Comparison of ENCODE assay signal across 15 cellular contexts in the genomic region with DNA sequence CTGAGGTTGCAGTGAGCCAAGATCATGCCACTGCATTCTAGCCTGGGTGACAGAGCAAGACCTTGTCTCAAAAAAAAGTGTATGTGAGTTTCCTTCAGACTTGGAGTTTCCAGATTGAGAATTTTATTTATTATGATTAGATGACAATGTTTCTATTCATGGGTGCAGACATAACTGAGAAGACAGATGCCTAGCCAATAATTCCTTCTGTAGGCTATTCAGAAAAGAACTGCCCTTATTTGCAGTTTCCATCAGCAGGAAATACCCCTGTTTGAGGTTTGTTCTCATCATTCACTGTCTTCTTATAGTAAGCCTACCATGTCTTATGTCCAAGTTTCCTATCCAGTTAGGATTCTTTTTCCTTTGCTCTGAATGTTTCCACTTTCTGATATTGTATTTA.
DNase-seq lines count a peak whose midpoint lies in the region; ATAC-seq and TF ChIP-seq lines count a peak whose summit lies in the region.
"Had no signal": no experiment of that assay in that cellular context is flagged by ENCODE, and none has a peak within 500 bp of the region (broad histone marks: within the 10 kb centered on the region; RNA-seq: fewer than 3 reads in every experiment).

No MANE protein-coding gene starts in this region.

- in situ Hi-C loops in IMR-90 (cut with MboI; ENCODE audit: low sequenced_read_pairs): loop anchor here (10.0 kb wide), 1 partner anchor 496 kb away; no protein-coding TSS in a partner anchor
- in situ Hi-C loops in transverse colon (cut with MboI; ENCODE audit: low pct_ligation_motif_present in 1 of 4, low pct_unique_long_range_greater_than_20kb in 1 of 4, low sequenced_read_pairs in 3 of 4): no loop called here

- H4K91ac ChIP-seq in IMR-90 (ENCODE audit: insufficient read depth, low read depth, low read length): no peak overlapping the region

- no peak overlapping the region for H4K5ac ChIP-seq in IMR-90 (ENCODE audit: low read depth, low read length)

- peaks cover 18% of the 10 kb centered on the region for H3K4me1 ChIP-seq in IMR-90 (ENCODE audit: control insufficient read depth, insufficient read depth, low read length)
- peaks cover 0 to 5% (median 0%) of the 10 kb centered on the region in 4 donors for H3K4me1 ChIP-seq in transverse colon
- H3K4me1 ChIP-seq: Caco-2 had no signal

- H3K9ac ChIP-seq in IMR-90 (ENCODE audit: low read depth, low read length): no peak overlapping the region

- H3K79me1 ChIP-seq in IMR-90 (ENCODE audit: low read depth in 1 of 2, low read length in 2 of 2): no peaks in the 10 kb centered on the region

- H2BK120ac ChIP-seq in IMR-90 (ENCODE audit: low read depth, low read length): no peak overlapping the region

- TF ChIP-seq POLR2A in IMR-90 (IDR thresholded peaks at IDR 0.05; ENCODE audit: low read depth, low read length): no peak
- no peak for TF ChIP-seq POLR2A in transverse colon (IDR thresholded peaks at IDR 0.05)

- no peak overlapping the region for H3K4me2 ChIP-seq in IMR-90 (ENCODE audit: low read depth, low read length)
- H3K4me2 ChIP-seq: GM23338 had no signal

- H3K9me3 Mint-ChIP-seq in activated T-helper 17 cell treated with anti-CD3 and anti-CD28 coated beads, Interleukin-2, amount 50 U/mL, for 72 hours: no peaks in the 10 kb centered on the region
- H3K9me3 Mint-ChIP-seq in stimulated activated effector memory CD8-positive, alpha-beta T cell treated with anti-CD3 and anti-CD28 coated beads, Interleukin-12 subunit alpha, Interleukin-12 subunit beta, amount 100 ng/mL, for 72 hours: no peaks in the 10 kb centered on the region

- no peak overlapping the region for H3K27ac Mint-ChIP-seq in activated T-helper 17 cell treated with anti-CD3 and anti-CD28 coated beads, Interleukin-2, amount 50 U/mL, for 72 hours
- H3K27ac Mint-ChIP-seq in stimulated activated effector memory CD8-positive, alpha-beta T cell treated with anti-CD3 and anti-CD28 coated beads, Interleukin-12 subunit alpha, Interleukin-12 subunit beta, amount 100 ng/mL, for 72 hours: no peak overlapping the region
- H3K27ac Mint-ChIP-seq: CD4-positive, alpha-beta memory T cell; GM23338; H9 had no signal

- H3K4me1 Mint-ChIP-seq in activated T-helper 17 cell treated with anti-CD3 and anti-CD28 coated beads, Interleukin-2, amount 50 U/mL, for 72 hours: peaks cover 6% of the 10 kb centered on the region
- H3K4me1 Mint-ChIP-seq in stimulated activated effector memory CD8-positive, alpha-beta T cell treated with anti-CD3 and anti-CD28 coated beads, Interleukin-12 subunit alpha, Interleukin-12 subunit beta, amount 100 ng/mL, for 72 hours: no peaks in the 10 kb centered on the region
- H3K4me1 Mint-ChIP-seq: CD4-positive, alpha-beta memory T cell; GM23338; H9 had no signal

- no peak overlapping the region for H2AK9ac ChIP-seq in IMR-90 (replicated peaks; ENCODE audit: low read depth, low read length, poor library complexity)

- no peak overlapping the region for H3K4ac ChIP-seq in IMR-90 (ENCODE audit: low read depth, low read length)

- H3K27me3 Mint-ChIP-seq in activated T-helper 17 cell treated with anti-CD3 and anti-CD28 coated beads, Interleukin-2, amount 50 U/mL, for 72 hours: peaks cover 3% of the 10 kb centered on the region

- no peak overlapping the region for H2AFZ ChIP-seq in IMR-90 (replicated peaks; ENCODE audit: low read length, poor library complexity)
- H2AFZ ChIP-seq: GM23338 had no signal

- H3K18ac ChIP-seq in IMR-90 (ENCODE audit: low read depth, low read length): no peak overlapping the region

- H3K4me3 Mint-ChIP-seq in activated T-helper 17 cell treated with anti-CD3 and anti-CD28 coated beads, Interleukin-2, amount 50 U/mL, for 72 hours: no peak overlapping the region
- H3K4me3 Mint-ChIP-seq in stimulated activated effector memory CD8-positive, alpha-beta T cell treated with anti-CD3 and anti-CD28 coated beads, Interleukin-12 subunit alpha, Interleukin-12 subunit beta, amount 100 ng/mL, for 72 hours: no peak overlapping the region
- H3K4me3 Mint-ChIP-seq: CD4-positive, alpha-beta memory T cell; GM23338; H9 had no signal

- H3K36me3 Mint-ChIP-seq in activated T-helper 17 cell treated with anti-CD3 and anti-CD28 coated beads, Interleukin-2, amount 50 U/mL, for 72 hours (ENCODE audit: low read depth): no peaks in the 10 kb centered on the region
- H3K36me3 Mint-ChIP-seq in stimulated activated effector memory CD8-positive, alpha-beta T cell treated with anti-CD3 and anti-CD28 coated beads, Interleukin-12 subunit alpha, Interleukin-12 subunit beta, amount 100 ng/mL, for 72 hours: no peaks in the 10 kb centered on the region
- H3K36me3 Mint-ChIP-seq: CD4-positive, alpha-beta memory T cell had no signal

- no peaks in the 10 kb centered on the region for H4K20me1 ChIP-seq in IMR-90 (ENCODE audit: insufficient read depth, low read length)

- CTCF ChIA-PET in IMR-90 (lab: Yijun Ruan, JAX): no interaction called here

- no peak overlapping the region for H4K8ac ChIP-seq in IMR-90 (ENCODE audit: low read depth in 2 of 2, low read length in 2 of 2)

- TF ChIP-seq CTCF in IMR-90 (conservative IDR thresholded peaks at IDR 0.05; ENCODE audit: low read depth, low read length): no peak
- no peak for TF ChIP-seq CTCF in transverse colon (IDR thresholded peaks at IDR 0.05)

- no peak overlapping the region for H3K56ac ChIP-seq in IMR-90 (ENCODE audit: extremely low read depth, insufficient read depth, low read length)

- H3K23ac ChIP-seq in IMR-90 (ENCODE audit: low read depth, low read length): no peak overlapping the region

- TF ChIP-seq RAD21 in IMR-90 (IDR thresholded peaks at IDR 0.05; ENCODE audit: low read length): no peak

- no peak overlapping the region for H3K4me3 ChIP-seq in IMR-90 (ENCODE audit: insufficient read depth, low read depth, low read length)
- H3K4me3 ChIP-seq in transverse colon: no peak overlapping the region
- H3K4me3 ChIP-seq: GM23338 had no signal

- H2BK15ac ChIP-seq in IMR-90 (ENCODE audit: low read depth, low read length): no peak overlapping the region

- no peak for ATAC-seq in IMR-90 (ENCODE audit: low read depth)
- ATAC-seq in activated T-helper 17 cell treated with anti-CD3 and anti-CD28 coated beads, Interleukin-2, amount 50 U/mL, for 72 hours (replicated peaks): peak; percentile 61
- ATAC-seq in stimulated activated effector memory CD8-positive, alpha-beta T cell treated with anti-CD3 and anti-CD28 coated beads, Interleukin-12 subunit alpha, Interleukin-12 subunit beta, amount 100 ng/mL, for 72 hours: peak; percentile 48
- ATAC-seq: GM23338, HCT116 had no signal

- H3K14ac ChIP-seq in IMR-90 (replicated peaks; ENCODE audit: low read depth, low read length): no peak overlapping the region

- H3K27me3 ChIP-seq in IMR-90 (ENCODE audit: control insufficient read depth, insufficient read depth, low read length) (no peaks in the 10 kb centered on the region), transverse colon (no peaks in the 10 kb centered on the region)

- dilution Hi-C loops in IMR-90 (cut with HindIII; ENCODE audit: low sequenced_read_pairs, unreplicated experiment): no loop called here

- H3K27ac ChIP-seq in IMR-90 (ENCODE audit: insufficient read depth, low read length) (no peak overlapping the region), transverse colon (no peak overlapping the region)

- POLR2A ChIA-PET in IMR-90 (lab: Charles Lee; ENCODE audit: unreplicated experiment): no interaction called here

- intact Hi-C loops in IMR-90 (cut with micrococcal nuclease) (loop anchor here (10.0 kb wide), 1 partner anchor 626 kb away; no protein-coding TSS in a partner anchor), transverse colon (cut with DNase I; ENCODE audit: low total_unique reads) (no loop called here)

- 0 out of 2 replicates have a peak overlapping the region, but pooled peaks have one; percentile 56 for H2BK20ac ChIP-seq in IMR-90 (ENCODE audit: low read depth, low read length)

- no peak overlapping the region for H2BK5ac ChIP-seq in IMR-90 (ENCODE audit: low read depth, low read length, poor library complexity, severe bottlenecking)

- H2AK5ac ChIP-seq in IMR-90 (ENCODE audit: low read depth, low read length): no peak overlapping the region

- H3K36me3 ChIP-seq in IMR-90 (ENCODE audit: control insufficient read depth, insufficient read depth, low read length): no peaks in the 10 kb centered on the region
- no peaks in the 10 kb centered on the region for H3K36me3 ChIP-seq in transverse colon

- TF ChIP-seq EP300 in transverse colon (IDR thresholded peaks at IDR 0.05; ENCODE audit: low read depth): no peak

- peak; percentile 61 for DNase-seq in COLO829 (ENCODE audit: low spot score)
- DNase-seq in IMR-90: no peak
- no peak for DNase-seq in stimulated activated effector memory CD8-positive, alpha-beta T cell treated with anti-CD3 and anti-CD28 coated beads, Interleukin-12 subunit alpha, Interleukin-12 subunit beta, amount 100 ng/mL, for 72 hours (ENCODE audit: low spot score in 2 of 2)
- no peak for DNase-seq in transverse colon
- DNase-seq in 8988T: no peak
- DNase-seq in amygdala (lab: John Stamatoyannopoulos, UW): no peak
- DNase-seq: C1 segment of cervical spinal cord; Caco-2; CD4-positive, alpha-beta memory T cell; DMS153; DND-41; H9 had no signal

- BruUV-seq in IMR-90 (replicated peaks; lab: Mats Ljungman, UMichigan): no TSS peak

- H3K9me3 ChIP-seq in IMR-90 (ENCODE audit: control insufficient read depth, insufficient read depth, low read length): no peaks in the 10 kb centered on the region; the same call in 1 of the 2 replicates
- no peaks in the 10 kb centered on the region for H3K9me3 ChIP-seq in transverse colon
- H3K9me3 ChIP-seq: Caco-2 had no signal

- H3K9me1 ChIP-seq in IMR-90 (ENCODE audit: insufficient read depth, low read length): peaks cover 21% of the 10 kb centered on the region

TF ChIP-seq in IMR-90, 13 proteins besides CTCF, POLR2A, EP300 and RAD21:
- TF ChIP-seq SMC3 (IDR thresholded peaks at IDR 0.05; ENCODE audit: low read depth, low read length) (no peak), NFE2L2 (IDR thresholded peaks at IDR 0.05; ENCODE audit: low read depth, low read length) (no peak), BHLHE40 (IDR thresholded peaks at IDR 0.05; ENCODE audit: low read depth, low read length) (no peak), CEBPB (IDR thresholded peaks at IDR 0.05; ENCODE audit: low read depth, low read length) (no peak), FOS (IDR thresholded peaks at IDR 0.05; ENCODE audit: low read depth, low read length) (no peak), MAFK (IDR thresholded peaks at IDR 0.05; ENCODE audit: low read depth, low read length) (no peak), RCOR1 (IDR thresholded peaks at IDR 0.05; ENCODE audit: insufficient replicate concordance, low read length) (no peak)
- TF ChIP-seq, protein P1, sequence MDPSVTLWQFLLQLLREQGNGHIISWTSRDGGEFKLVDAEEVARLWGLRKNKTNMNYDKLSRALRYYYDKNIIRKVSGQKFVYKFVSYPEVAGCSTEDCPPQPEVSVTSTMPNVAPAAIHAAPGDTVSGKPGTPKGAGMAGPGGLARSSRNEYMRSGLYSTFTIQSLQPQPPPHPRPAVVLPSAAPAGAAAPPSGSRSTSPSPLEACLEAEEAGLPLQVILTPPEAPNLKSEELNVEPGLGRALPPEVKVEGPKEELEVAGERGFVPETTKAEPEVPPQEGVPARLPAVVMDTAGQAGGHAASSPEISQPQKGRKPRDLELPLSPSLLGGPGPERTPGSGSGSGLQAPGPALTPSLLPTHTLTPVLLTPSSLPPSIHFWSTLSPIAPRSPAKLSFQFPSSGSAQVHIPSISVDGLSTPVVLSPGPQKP (IDR thresholded peaks at IDR 0.05; ENCODE audit: borderline replicate concordance, low read depth, low read length): no peak
